In the genomic region with DNA sequence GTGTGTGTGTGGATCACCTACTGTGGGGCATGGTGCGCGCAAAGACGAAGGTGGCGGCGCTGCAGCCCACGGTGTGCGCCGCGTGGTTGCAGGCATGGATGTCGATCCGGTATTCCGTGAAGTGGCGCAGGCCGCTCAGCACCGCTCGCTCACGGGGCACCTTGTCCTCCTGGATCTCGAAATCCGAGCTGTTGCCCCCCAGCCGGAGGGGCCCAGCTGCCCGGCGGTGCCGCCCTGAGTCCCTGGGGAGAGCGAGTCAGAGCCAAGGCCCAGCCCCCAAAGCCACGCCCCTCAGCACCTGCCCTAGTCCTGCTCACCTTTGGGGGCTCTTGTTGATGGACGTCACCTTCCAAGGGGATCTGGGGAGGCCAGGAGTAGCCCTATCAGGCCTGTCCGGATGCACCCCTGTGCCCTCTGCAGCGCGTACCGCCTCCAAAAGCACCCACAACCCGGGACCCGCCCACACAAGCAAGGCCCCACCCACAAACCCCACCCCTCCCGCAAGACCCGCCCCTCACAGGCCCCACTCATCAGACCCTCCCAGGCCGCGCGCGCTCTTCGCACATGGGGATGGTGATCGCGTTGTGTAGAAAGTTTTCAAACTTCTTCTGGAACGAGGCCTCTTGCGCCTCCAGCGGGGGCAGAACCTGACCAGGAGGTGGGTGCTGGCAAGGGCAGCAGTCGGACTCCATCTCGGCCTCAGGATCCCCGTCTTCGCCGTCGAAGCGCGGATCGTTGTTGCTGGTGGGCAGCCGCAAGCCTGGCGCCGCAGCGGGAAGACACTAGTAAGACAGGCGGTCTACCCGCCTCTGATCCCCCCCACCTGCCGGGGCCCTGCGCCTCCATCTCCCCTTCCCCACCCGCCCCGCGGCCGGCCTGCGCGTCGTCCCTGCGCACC, we compare ENCODE assay signal across 9 cellular contexts. TPM values are rescaled to one million over a fixed set of nuclear protein-coding genes. Genes with fewer than 3 reads are reported as not detected.
DNase-seq lines count a peak whose midpoint lies in the region; ATAC-seq and TF ChIP-seq lines count a peak whose summit lies in the region.
"Had no signal": no experiment of that assay in that cellular context is flagged by ENCODE, and none has a peak within 500 bp of the region (broad histone marks: within the 10 kb centered on the region; RNA-seq: fewer than 3 reads in every experiment).

No MANE protein-coding gene starts in this region.

- no TSS peak for BruUV-seq in Caco-2 (replicated peaks; lab: Mats Ljungman, UMichigan)

- no peak for ATAC-seq in central memory CD8-positive, alpha-beta T cell (replicated peaks; ENCODE audit: extremely low read depth, poor library complexity, severe bottlenecking)
- no peak for ATAC-seq in HG03342 (IDR thresholded peaks at IDR 0.05; ENCODE audit: unreplicated experiment)

- no peak overlapping the region for H3K27ac Mint-ChIP-seq in central memory CD8-positive, alpha-beta T cell (ENCODE audit: low read depth)
- no peak overlapping the region for H3K27ac Mint-ChIP-seq in nephron
- H3K27ac Mint-ChIP-seq in Caco-2 (ENCODE audit: unreplicated experiment): no peak overlapping the region

- CTCF ChIA-PET in Caco-2 (lab: Charles Lee): no interaction called here

- POLR2A ChIA-PET in Caco-2 (lab: Charles Lee): no interaction called here

- no peaks in the 10 kb centered on the region for H3K9me3 Mint-ChIP-seq in central memory CD8-positive, alpha-beta T cell
- no peaks in the 10 kb centered on the region for H3K9me3 Mint-ChIP-seq in nephron
- H3K9me3 Mint-ChIP-seq in Caco-2 (ENCODE audit: unreplicated experiment): peaks cover 10% of the 10 kb centered on the region

- peaks cover 70% of the 10 kb centered on the region for H3K27me3 Mint-ChIP-seq in central memory CD8-positive, alpha-beta T cell
- peaks cover 93% of the 10 kb centered on the region for H3K27me3 Mint-ChIP-seq in nephron (ENCODE audit: low read depth)
- peaks cover 8% of the 10 kb centered on the region for H3K27me3 Mint-ChIP-seq in Caco-2 (ENCODE audit: insufficient read depth, unreplicated experiment)

- TF ChIP-seq CTCF in nephron (IDR thresholded peaks at IDR 0.05; ENCODE audit: unreplicated experiment in 3 of 3): no peak
- TF ChIP-seq CTCF in Caco-2 (IDR thresholded peaks at IDR 0.05; ENCODE audit: insufficient read depth in 1 of 2, low read depth in 1 of 2, low read length in 1 of 2, severe bottlenecking in 1 of 2, unreplicated experiment in 1 of 2): no peak

- intact Hi-C loops in Caco-2 (cut with micrococcal nuclease; ENCODE audit: unreplicated experiment): no loop called here

- H3K4me3 Mint-ChIP-seq in central memory CD8-positive, alpha-beta T cell: peak overlapping the region; percentile 48
- H3K4me3 Mint-ChIP-seq in nephron (peak overlapping the region in 2 of 3 experiments; percentile 45 to 64), Caco-2 (ENCODE audit: unreplicated experiment) (no peak overlapping the region)

- no peak overlapping the region for H3K4me3 ChIP-seq in Caco-2 (ENCODE audit: low read depth, low read length)
- H3K4me3 ChIP-seq: suprapubic skin had no signal

- H3K36me3 Mint-ChIP-seq in central memory CD8-positive, alpha-beta T cell (ENCODE audit: insufficient read depth): peaks cover 6% of the 10 kb centered on the region
- peaks cover 7% of the 10 kb centered on the region for H3K36me3 Mint-ChIP-seq in nephron (ENCODE audit: low read depth)
- no peaks in the 10 kb centered on the region for H3K36me3 Mint-ChIP-seq in Caco-2 (ENCODE audit: insufficient read depth, unreplicated experiment)

- H3K9me3 ChIP-seq in Caco-2: no peaks in the 10 kb centered on the region
- H3K9me3 ChIP-seq: suprapubic skin had no signal

- H3K36me3 ChIP-seq in Caco-2 (ENCODE audit: control insufficient read depth, insufficient read depth, low read length): no peaks in the 10 kb centered on the region
- H3K36me3 ChIP-seq: suprapubic skin had no signal

- peak; percentile 37 for DNase-seq in GM03348 (ENCODE audit: low spot score)
- peak; percentile 45 for DNase-seq in activated CD4-positive, CD25-positive, alpha-beta regulatory T cell treated with anti-CD3 and anti-CD28 coated beads, Interleukin-2, amount 50 U/mL, for 72 hours
- DNase-seq in central memory CD8-positive, alpha-beta T cell (ENCODE audit: low spot score in 2 of 2): no peak
- DNase-seq in COR-L47 (lab: John Stamatoyannopoulos, UW): no peak
- no peak for DNase-seq in KG1 (lab: John Stamatoyannopoulos, UW)
- no peak for DNase-seq in Caco-2

- no peaks in the 10 kb centered on the region for H3K4me1 ChIP-seq in Caco-2

- no peaks in the 10 kb centered on the region for H3K27me3 ChIP-seq in Caco-2 (replicated peaks; ENCODE audit: control insufficient read depth, insufficient read depth, low read length)

- peaks cover 30% of the 10 kb centered on the region for H3K4me1 Mint-ChIP-seq in central memory CD8-positive, alpha-beta T cell
- H3K4me1 Mint-ChIP-seq in nephron: peaks cover 19% of the 10 kb centered on the region
- H3K4me1 Mint-ChIP-seq in Caco-2 (ENCODE audit: low read depth, unreplicated experiment): no peaks in the 10 kb centered on the region

RNA-seq across cellular contexts. Expression of gene INSRR, which starts 13.6 kb away (rescaled TPM):
- total RNA-seq in Caco-2 (2022): not detected in 2 replicates
- total RNA-seq: suprapubic skin had no signal

RNA-seq across cellular contexts. Expression of gene NTRK1, which starts 15.4 kb away (rescaled TPM):
- total RNA-seq in Caco-2 (2022): not detected in 2 replicates

RNA-seq across cellular contexts. Expression of gene SH2D2A, which starts 28.7 kb away (rescaled TPM):
- 5.5 and 6.5 TPM in 2 replicates for total RNA-seq in Caco-2 (2022)

RNA-seq across cellular contexts. Expression of gene PEAR1, which starts 48.2 kb away (rescaled TPM):
- 0.18 and 0.39 TPM in 2 replicates for total RNA-seq in Caco-2 (2022)

Comparison
In these comparisons a context has a peak if more than half of its experiments do, and no peak if none do; other contexts are left out.
1. DNase-seq: peak in GM03348 (single experiment) and activated CD4-positive, CD25-positive, alpha-beta regulatory T cell treated with anti-CD3 and anti-CD28 coated beads, Interleukin-2, amount 50 U/mL, for 72 hours (single experiment); none in central memory CD8-positive, alpha-beta T cell (0 of 2), COR-L47 (single experiment), KG1 (single experiment) and Caco-2 (0 of 2).